ENCODE assay signal across 26 cellular contexts in the genomic region with DNA sequence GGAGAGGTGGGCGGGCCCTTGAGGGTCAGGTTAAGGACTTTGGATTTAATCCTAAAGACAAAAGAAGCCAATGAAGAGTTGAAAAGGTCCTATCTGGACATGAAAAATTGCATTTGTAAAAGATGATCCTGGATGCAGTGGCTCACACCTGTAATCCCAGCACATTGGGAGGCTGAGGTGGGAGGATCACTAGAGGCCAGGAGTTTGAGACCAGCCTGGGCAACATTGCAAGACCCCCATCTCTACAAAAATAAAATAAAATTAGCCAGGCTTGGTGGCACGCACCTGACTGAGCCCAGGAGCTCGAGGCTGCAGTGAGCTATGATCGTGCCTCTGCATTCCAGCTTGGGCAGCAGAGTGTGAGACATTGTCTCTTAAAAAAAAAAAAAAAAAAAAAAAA.
"Had no signal": no experiment of that assay in that cellular context is flagged by ENCODE, and none has a peak within 500 bp of the region (broad histone marks: within the 10 kb centered on the region; RNA-seq: fewer than 3 reads in every experiment).

No MANE protein-coding gene starts in this region.

- H3K27me3 ChIP-seq: body of pancreas had no signal

- H3K4me3 Mint-ChIP-seq: activated CD4-positive, alpha-beta memory T cell treated with anti-CD3 and anti-CD28 coated beads, Interleukin-2, amount 10 ng/mL, durations not matched to agents 7 days and 5 days; T-helper 1 cell treated with Interleukin-12 subunit alpha and Interleukin-12 subunit beta and Interleukin-4 antibody, amounts not matched to agents 30 μg/mL and 1 μg/mL, for 36 hours had no signal

- ATAC-seq: body of pancreas, SK-N-SH treated with all-trans-retinoic acid at 6 μM for 48 hours had no signal

- DNase-seq: activated CD4-positive, alpha-beta memory T cell treated with anti-CD3 and anti-CD28 coated beads, Interleukin-2, amount 10 ng/mL, durations not matched to agents 7 days and 5 days; activated CD4-positive, alpha-beta T cell treated with anti-CD3 and anti-CD28 coated beads for 48 hours; activated CD4-positive, CD25-positive, alpha-beta regulatory T cell treated with anti-CD3 and anti-CD28 coated beads, Interleukin-2, amount 50 U/mL, for 72 hours; activated gamma-delta T cell treated with Interleukin-2 at 50 U/mL for 16 hours; activated naive CD4-positive, alpha-beta T cell treated with anti-CD3 and anti-CD28 coated beads, Interleukin-2, amount 50 U/mL, for 16 hours; activated naive CD8-positive, alpha-beta T cell treated with anti-CD3 and anti-CD28 coated beads, Interleukin-2, amount 10 ng/mL, durations not matched to agents 7 days and 5 days; activated T-cell treated with anti-CD3 and anti-CD28 coated beads for 4 hours; activated T-cell treated with anti-CD3 and anti-CD28 coated beads, Interleukin-2, amount 50 U/mL, for 48 hours; aorta; body of pancreas; central memory CD4-positive, alpha-beta T cell; MV-4-11; NCI-H1092 treated with DMSO at 0.1 percent for 48 hours; NCI-H1417 treated with DMSO at 0.1 percent for 48 hours; NCI-H1694; NCI-H2029; NCI-H2107; NCI-H2171 treated with DMSO at 0.1 percent for 48 hours; NCI-H226; NCI-H526 treated with DMSO at 0.1 percent for 48 hours; NK-92 treated with Interleukin-12 subunit alpha and Interleukin-12 subunit beta, amount 100 ng/mL, for 24 hours; SHP77 had no signal

- H3K4me3 ChIP-seq: body of pancreas, SJSA1 had no signal

- H3K9me3 ChIP-seq: body of pancreas had no signal

- H3K36me3 Mint-ChIP-seq: activated naive CD8-positive, alpha-beta T cell treated with anti-CD3 and anti-CD28 coated beads, Interleukin-2, amount 10 ng/mL, durations not matched to agents 7 days and 5 days had no signal

- H3K36me3 ChIP-seq: SJSA1 had no signal

- H3K27ac ChIP-seq: SJSA1 had no signal

- H3K9me3 Mint-ChIP-seq: activated CD4-positive, alpha-beta memory T cell treated with anti-CD3 and anti-CD28 coated beads, Interleukin-2, amount 10 ng/mL, durations not matched to agents 7 days and 5 days; activated naive CD8-positive, alpha-beta T cell treated with anti-CD3 and anti-CD28 coated beads, Interleukin-2, amount 10 ng/mL, durations not matched to agents 7 days and 5 days; activated T-helper 2 cell treated with anti-CD3 and anti-CD28 coated beads, Interferon-gamma antibody, Interleukin-2, Interleukin-4, amounts not matched to agents 10 μg/mL and 5 μg/mL and 100 μg/mL, durations not matched to agents 14 hours and 24 hours and 36 hours; T-helper 1 cell treated with Interleukin-12 subunit alpha and Interleukin-12 subunit beta and Interleukin-4 antibody, amounts not matched to agents 30 μg/mL and 1 μg/mL, for 36 hours had no signal

- H3K27ac Mint-ChIP-seq: activated CD4-positive, alpha-beta memory T cell treated with anti-CD3 and anti-CD28 coated beads, Interleukin-2, amount 10 ng/mL, durations not matched to agents 7 days and 5 days; activated naive CD8-positive, alpha-beta T cell treated with anti-CD3 and anti-CD28 coated beads, Interleukin-2, amount 10 ng/mL, durations not matched to agents 7 days and 5 days; activated T-helper 2 cell treated with anti-CD3 and anti-CD28 coated beads, Interferon-gamma antibody, Interleukin-2, Interleukin-4, amounts not matched to agents 10 μg/mL and 5 μg/mL and 100 μg/mL, durations not matched to agents 14 hours and 24 hours and 36 hours; T-helper 1 cell treated with Interleukin-12 subunit alpha and Interleukin-12 subunit beta and Interleukin-4 antibody, amounts not matched to agents 30 μg/mL and 1 μg/mL, for 36 hours had no signal
